Comparison of ENCODE assay signal across 7 cellular contexts in genomic region chr15:43105077-43105769, GRCh38. TPM values are rescaled to one million over a fixed set of nuclear protein-coding genes. Genes with fewer than 3 reads are reported as not detected.
DNase-seq lines count a peak whose midpoint lies in the region; ATAC-seq, FAIRE-seq and TF ChIP-seq lines count a peak whose summit lies in the region.

No MANE protein-coding gene starts in this region.

- H3K27ac ChIP-seq in cingulate gyrus (ENCODE audit: low read depth, low read length) = peak overlapping the region; percentile 97
- H3K27ac ChIP-seq in suprapubic skin = peak overlapping the region; percentile 90

- peaks cover 4% of the 10 kb centered on the region for H3K36me3 ChIP-seq in suprapubic skin

- TF ChIP-seq POLR2A in GM18505 (IDR thresholded peaks at IDR 0.05; ENCODE audit: borderline replicate concordance, extremely low read depth, insufficient read depth, insufficient read length) = no peak
- no peak for TF ChIP-seq POLR2A in lower leg skin (IDR thresholded peaks at IDR 0.05)
- no peak for TF ChIP-seq POLR2A in suprapubic skin (IDR thresholded peaks at IDR 0.05)
- no peak for TF ChIP-seq POLR2A in GM12891 (IDR thresholded peaks at IDR 0.05; ENCODE audit: low read depth, low read length)

- FAIRE-seq in GM12891 (lab: Jason Lieb, UNC) = no peak

- H3K27me3 ChIP-seq in suprapubic skin = no peaks in the 10 kb centered on the region

- TF ChIP-seq CTCF in lower leg skin (IDR thresholded peaks at IDR 0.05) = no peak
- no peak for TF ChIP-seq CTCF in suprapubic skin (IDR thresholded peaks at IDR 0.05)

- H3K9me3 ChIP-seq in suprapubic skin = no peaks in the 10 kb centered on the region

- TF ChIP-seq EP300 in suprapubic skin (IDR thresholded peaks at IDR 0.05) = no peak

- peak; percentile 17 for DNase-seq in SK-N-DZ (ENCODE audit: low spot score)
- no peak for DNase-seq in lower leg skin (ENCODE audit: low spot score in 2 of 2)
- DNase-seq in suprapubic skin (ENCODE audit: low spot score in 2 of 2) = no peak
- no peak for DNase-seq in GM12891 (ENCODE audit: insufficient read length, low spot score)

- H3K4me1 ChIP-seq in suprapubic skin = peaks cover 29% of the 10 kb centered on the region

- H3K4me3 ChIP-seq in lower leg skin (ENCODE audit: low read depth, poor library complexity, severe bottlenecking) = peak overlapping the region; percentile 76
- peak overlapping the region; percentile 73 for H3K4me3 ChIP-seq in suprapubic skin

- 8 to 12% methylated on average over 12 of the region's 12 CpGs for WGBS in lower leg skin, 2 donors
- 11% methylated on average over 12 of the region's 12 CpGs for WGBS in suprapubic skin

- ATAC-seq in GM18505 (IDR thresholded peaks at IDR 0.05; ENCODE audit: unreplicated experiment) = peak; percentile 9
- peak; percentile 25 for ATAC-seq in HG02885 (IDR thresholded peaks at IDR 0.05; ENCODE audit: poor library complexity, unreplicated experiment)

- intact Hi-C loops in lower leg skin (cut with DNase I; ENCODE audit: low total_unique reads) = no loop called here

TF ChIP-seq in GM12891, 5 proteins besides CTCF, POLR2A, EP300 and RAD21:
- TF ChIP-seq PAX5 (IDR thresholded peaks at IDR 0.05; ENCODE audit: insufficient read depth, low read length, severe bottlenecking) = no peak
- TF ChIP-seq POLR2AphosphoS5 (IDR thresholded peaks at IDR 0.05; ENCODE audit: low read depth, low read length) = no peak
- no peak for TF ChIP-seq TAF1 (IDR thresholded peaks at IDR 0.05; ENCODE audit: low read depth, low read length)
- TF ChIP-seq POU2F2 (IDR thresholded peaks at IDR 0.05; ENCODE audit: low read depth, low read length) = no peak
- no peak for TF ChIP-seq SPI1 (IDR thresholded peaks at IDR 0.05; ENCODE audit: low read depth, low read length)

RNA-seq across cellular contexts. Expression of gene UBR1, which starts 0.6 kb away (rescaled TPM):
- 15.0 and 17.1 TPM in 2 replicates for polyA plus RNA-seq in SK-N-DZ (2014; cell fraction: cytosol; rRNA removed)
- 26.1 and 27.8 TPM in 2 replicates for polyA plus RNA-seq in SK-N-DZ (2014; cell fraction: nucleus; rRNA removed)
- total RNA-seq in lower leg skin = 10 to 100 TPM; 11.6 to 38.2 (median 17.2) TPM
- 10 to 100 TPM; 14.0 to 41.4 (median 19.2) TPM for total RNA-seq in suprapubic skin
- 8.3 TPM for polyA plus RNA-seq in GM12891 (2012; ENCODE audit: low read depth, missing spikeins)

RNA-seq across cellular contexts. Expression of gene TMEM62, which starts 28.2 kb away (rescaled TPM):
- polyA plus RNA-seq in SK-N-DZ (2014; cell fraction: cytosol; rRNA removed) = 15.1 and 17.5 TPM in 2 replicates
- 25.6 and 26.8 TPM in 2 replicates for polyA plus RNA-seq in SK-N-DZ (2014; cell fraction: nucleus; rRNA removed)
- total RNA-seq in lower leg skin (10 to 100 TPM; 10.7 to 33.4 (median 20.0) TPM), suprapubic skin (10 to 100 TPM; 12.5 to 31.3 (median 20.3) TPM)
- polyA plus RNA-seq in GM12891 (2012; ENCODE audit: low read depth, missing spikeins) = 6.9 TPM
